ENCODE assay signal across 1 cellular context in the genomic region with DNA sequence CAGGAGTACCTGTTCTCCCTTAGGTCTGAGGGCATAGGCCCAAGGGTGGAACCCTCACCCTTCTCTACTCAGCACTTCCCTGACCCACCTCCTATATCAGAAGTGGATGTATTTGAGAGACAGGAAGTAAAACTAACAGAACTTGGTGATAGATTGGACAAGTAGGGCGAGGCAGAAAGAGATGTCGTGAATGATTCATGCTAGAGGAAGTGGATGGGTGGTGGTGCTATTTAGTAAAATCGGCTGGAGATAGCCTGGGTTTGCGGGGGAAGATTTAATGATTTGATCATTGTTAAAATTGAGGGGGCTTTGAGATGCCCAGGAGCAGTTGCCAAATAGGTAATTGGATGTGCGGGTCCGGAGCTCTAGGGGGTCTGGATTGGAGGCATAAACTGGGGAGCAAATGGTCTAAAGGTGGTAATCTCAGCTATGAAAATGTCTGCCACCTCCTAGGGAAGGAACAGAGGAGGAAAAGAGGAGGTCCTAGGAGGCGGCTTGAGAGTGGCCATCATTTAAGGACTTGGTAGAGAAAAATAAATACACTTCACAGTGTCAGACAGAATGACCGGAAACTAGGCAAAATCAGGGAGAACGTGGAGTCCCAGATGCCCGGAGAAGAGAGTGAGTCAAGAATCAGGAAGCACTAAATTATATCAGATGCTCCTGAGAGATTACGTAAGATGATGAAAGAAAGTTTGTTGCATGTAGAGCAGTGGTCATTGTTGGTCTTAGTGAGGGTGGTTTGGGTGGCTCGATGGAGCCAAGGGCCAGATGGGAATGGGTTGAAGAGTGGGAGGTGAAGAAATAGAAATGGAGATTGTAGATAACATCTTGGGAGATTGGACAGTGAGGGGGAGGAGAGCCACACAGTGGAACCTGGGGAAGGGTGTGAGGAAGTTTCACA.
TF ChIP-seq lines count a peak whose summit lies in the region.

No MANE protein-coding gene starts in this region.

TF ChIP-seq in H1, 55 proteins besides CTCF, POLR2A, EP300 and RAD21 (continued from another document):
- TF ChIP-seq POU5F1 (IDR thresholded peaks at IDR 0.05; ENCODE audit: low read depth, low read length), result no peak
- no peak for TF ChIP-seq BRCA1 (IDR thresholded peaks at IDR 0.05; ENCODE audit: low read depth, low read length)
- TF ChIP-seq POLR2AphosphoS5 (IDR thresholded peaks at IDR 0.05; ENCODE audit: low read depth, low read length), result no peak
- no peak for TF ChIP-seq GTF2F1 (IDR thresholded peaks at IDR 0.05; ENCODE audit: borderline replicate concordance, low read depth, low read length)
- no peak for TF ChIP-seq SUZ12 (IDR thresholded peaks at IDR 0.05; ENCODE audit: low read length)
- TF ChIP-seq HDAC6 (IDR thresholded peaks at IDR 0.05; ENCODE audit: low read depth, low read length), result no peak
